Comparison of ENCODE assay signal across 1 cellular context in genomic region chr1:231478800-231479199, GRCh38.
TF ChIP-seq lines count a peak whose summit lies in the region.

No MANE protein-coding gene starts in this region.

TF ChIP-seq in H1, 55 proteins besides CTCF, POLR2A, EP300 and RAD21:
- TF ChIP-seq CEBPB (IDR thresholded peaks at IDR 0.05; ENCODE audit: low read depth, low read length) (no peak), ASH2L (IDR thresholded peaks at IDR 0.05; ENCODE audit: low read length) (no peak), SUZ12 (IDR thresholded peaks at IDR 0.05; ENCODE audit: low read length) (no peak), SP4 (IDR thresholded peaks at IDR 0.05; ENCODE audit: low read length) (no peak), EZH2 (IDR thresholded peaks at IDR 0.05; ENCODE audit: low read depth, low read length, severe bottlenecking) (no peak), RBBP5 (IDR thresholded peaks at IDR 0.05; ENCODE audit: borderline replicate concordance, low read depth, low read length) (no peak), JUN (IDR thresholded peaks at IDR 0.05; ENCODE audit: low read depth, low read length) (no peak), BACH1 (IDR thresholded peaks at IDR 0.05; ENCODE audit: low read length) (no peak), KDM4A (IDR thresholded peaks at IDR 0.05; ENCODE audit: low read depth, low read length, severe bottlenecking) (no peak), CTBP2 (IDR thresholded peaks at IDR 0.05; ENCODE audit: borderline replicate concordance, insufficient read depth, insufficient read length, low read length) (no peak), SP2 (IDR thresholded peaks at IDR 0.05; ENCODE audit: low read length) (no peak), SIN3A (conservative IDR thresholded peaks at IDR 0.05 in 1 of 2, IDR thresholded peaks at IDR 0.05 in 1 of 2; ENCODE audit: low read depth in 1 of 2, low read length in 2 of 2) (no peak), EGR1 (IDR thresholded peaks at IDR 0.05; ENCODE audit: borderline replicate concordance, low read depth, low read length) (no peak), BRCA1 (IDR thresholded peaks at IDR 0.05; ENCODE audit: low read depth, low read length) (no peak), JUND (IDR thresholded peaks at IDR 0.05; ENCODE audit: low read length) (no peak), TAF1 (IDR thresholded peaks at IDR 0.05; ENCODE audit: low read depth, low read length) (no peak), CHD1 (IDR thresholded peaks at IDR 0.05; ENCODE audit: low read depth, low read length) (no peak), RFX5 (IDR thresholded peaks at IDR 0.05; ENCODE audit: borderline replicate concordance, low read depth, low read length) (no peak), SRF (IDR thresholded peaks at IDR 0.05; ENCODE audit: low read depth, low read length) (no peak), TCF12 (IDR thresholded peaks at IDR 0.05; ENCODE audit: low read depth, low read length) (no peak)
